8 cellular contexts compared by ENCODE assay signal in the genomic region with DNA sequence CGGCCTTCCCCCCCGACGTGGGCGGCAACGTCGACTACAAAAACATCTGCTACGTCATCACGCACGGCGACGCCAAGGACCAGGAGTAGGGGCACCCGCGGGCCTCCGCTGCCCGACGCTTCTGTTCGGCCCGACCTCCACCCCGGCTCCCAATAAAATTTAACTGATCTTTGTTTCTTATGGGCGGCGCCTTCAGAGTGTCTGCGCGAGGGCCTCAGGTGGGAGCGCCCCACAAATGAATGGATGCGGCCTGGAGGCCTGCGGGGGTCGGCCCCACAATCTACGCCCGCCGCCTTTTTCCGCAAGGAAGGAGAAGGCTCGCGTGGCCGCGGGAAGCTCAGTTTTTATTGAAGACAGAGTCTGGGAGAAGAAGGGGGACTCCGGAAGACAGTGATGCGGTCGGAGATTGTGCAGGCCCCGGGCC. TPM values are rescaled to one million over a fixed set of nuclear protein-coding genes. Genes with fewer than 3 reads are reported as not detected.
A peak's percentile ranks its signal among the peaks of the same experiment; 100 is the strongest.
DNase-seq lines count a peak whose midpoint lies in the region; ATAC-seq and TF ChIP-seq lines count a peak whose summit lies in the region.

No MANE protein-coding gene starts in this region.

- peaks cover 16% of the 10 kb centered on the region for H3K9me1 ChIP-seq in IMR-90 (ENCODE audit: insufficient read depth, low read length)

- peaks cover 5 to 30% of the 10 kb centered on the region in 2 experiments for H3K79me1 ChIP-seq in IMR-90 (ENCODE audit: low read depth in 1 of 2, low read length in 2 of 2)

- CTCF ChIA-PET in CD8-positive, alpha-beta T cell (lab: Charles Lee) = interaction anchor here (0.8 to 1.6 kb wide), 3 partner anchors 18 to 52 kb away, joined by 3 to 5 read pairs (median 3); a partner anchor contains a TSS
- CTCF ChIA-PET in IMR-90 (lab: Yijun Ruan, JAX) = no interaction called here

- H3K4me3 Mint-ChIP-seq in CD8-positive, alpha-beta T cell = peak overlapping the region; percentile 98
- H3K4me3 Mint-ChIP-seq in naive B cell = peak overlapping the region; percentile 93 to 99 (median 97)
- H3K4me3 Mint-ChIP-seq in stimulated activated effector memory CD8-positive, alpha-beta T cell treated with anti-CD3 and anti-CD28 coated beads, Interleukin-12 subunit alpha, Interleukin-12 subunit beta, amount 100 ng/mL, for 72 hours = peak overlapping the region; percentile 97

- H3K4me1 ChIP-seq in CD8-positive, alpha-beta T cell (ENCODE audit: insufficient read depth, low read length) = peaks cover 51% of the 10 kb centered on the region
- H3K4me1 ChIP-seq in IMR-90 (ENCODE audit: control insufficient read depth, insufficient read depth, low read length) = peaks cover 7% of the 10 kb centered on the region

- no TSS peak for BruUV-seq in IMR-90 (replicated peaks; lab: Mats Ljungman, UMichigan)

- no peak overlapping the region for H2BK20ac ChIP-seq in IMR-90 (ENCODE audit: low read depth, low read length)

- H3K4ac ChIP-seq in IMR-90 (ENCODE audit: low read depth, low read length) = peak overlapping the region; percentile 98

- H3K9me3 ChIP-seq in CD8-positive, alpha-beta T cell (ENCODE audit: low read length) = no peaks in the 10 kb centered on the region
- H3K9me3 ChIP-seq in IMR-90 (ENCODE audit: control insufficient read depth, insufficient read depth, low read length) = no peaks in the 10 kb centered on the region

- peak overlapping the region; percentile 72 for H3K4me2 ChIP-seq in IMR-90 (ENCODE audit: low read depth, low read length)

- peak; percentile 85; the same call in 1 of the 2 replicates for TF ChIP-seq POLR2A in IMR-90 (IDR thresholded peaks at IDR 0.05; ENCODE audit: low read depth, low read length)

- dilution Hi-C loops in IMR-90 (cut with HindIII; ENCODE audit: low sequenced_read_pairs, unreplicated experiment) = no loop called here

- no peaks in the 10 kb centered on the region for H3K27me3 Mint-ChIP-seq in CD8-positive, alpha-beta T cell (ENCODE audit: low read depth)
- H3K27me3 Mint-ChIP-seq in naive B cell = no peaks in the 10 kb centered on the region

- H3K36me3 Mint-ChIP-seq in CD8-positive, alpha-beta T cell = peaks cover 23% of the 10 kb centered on the region
- H3K36me3 Mint-ChIP-seq in naive B cell = no peaks in the 10 kb centered on the region
- H3K36me3 Mint-ChIP-seq in stimulated activated effector memory CD8-positive, alpha-beta T cell treated with anti-CD3 and anti-CD28 coated beads, Interleukin-12 subunit alpha, Interleukin-12 subunit beta, amount 100 ng/mL, for 72 hours = peaks cover 35% of the 10 kb centered on the region

- H3K14ac ChIP-seq in IMR-90 (replicated peaks; ENCODE audit: low read depth, low read length) = peak overlapping the region; percentile 96

- H2AK9ac ChIP-seq in IMR-90 (replicated peaks; ENCODE audit: low read depth, low read length, poor library complexity) = peak overlapping the region; percentile 100

- WGBS in IMR-90 (ENCODE audit: extremely low coverage in 2 of 2, insufficient read length in 1 of 2), 2 experiments = 0% methylated on average over 15 of the region's 39 CpGs; no CpG with 5 or more reads in 1 of the 2 experiments

- in situ Hi-C loops in IMR-90 (cut with MboI; ENCODE audit: low sequenced_read_pairs) = no loop called here

- peak overlapping the region; percentile 38; the same call in 1 of the 2 replicates for H2AK5ac ChIP-seq in IMR-90 (ENCODE audit: low read depth, low read length)

- H3K23ac ChIP-seq in IMR-90 (ENCODE audit: low read depth, low read length) = peak overlapping the region; percentile 59

- H4K91ac ChIP-seq in IMR-90 (ENCODE audit: insufficient read depth, low read depth, low read length) = peak overlapping the region; percentile 96

- peak overlapping the region; percentile 50; the same call in 1 of the 2 replicates for H2BK120ac ChIP-seq in IMR-90 (ENCODE audit: low read depth, low read length)

- peak overlapping the region; percentile 75 for H4K5ac ChIP-seq in IMR-90 (ENCODE audit: low read depth, low read length)

- no peak for TF ChIP-seq RAD21 in IMR-90 (IDR thresholded peaks at IDR 0.05; ENCODE audit: low read length)

- H3K27ac Mint-ChIP-seq in CD8-positive, alpha-beta T cell = peak overlapping the region; percentile 100
- H3K27ac Mint-ChIP-seq in naive B cell = peak overlapping the region; percentile 100
- peak overlapping the region; percentile 99 for H3K27ac Mint-ChIP-seq in stimulated activated effector memory CD8-positive, alpha-beta T cell treated with anti-CD3 and anti-CD28 coated beads, Interleukin-12 subunit alpha, Interleukin-12 subunit beta, amount 100 ng/mL, for 72 hours

- H3K9ac ChIP-seq in IMR-90 (ENCODE audit: low read depth, low read length) = peak overlapping the region; percentile 72

- H3K36me3 ChIP-seq in CD8-positive, alpha-beta T cell (ENCODE audit: insufficient read depth, low read length) = no peaks in the 10 kb centered on the region
- H3K36me3 ChIP-seq in IMR-90 (ENCODE audit: control insufficient read depth, insufficient read depth, low read length) = no peaks in the 10 kb centered on the region

- DNase-seq in CD8-positive, alpha-beta T cell = peak; percentile 81 to 94 (median 92)
- DNase-seq in IMR-90 (peak; percentile 85), OCI-M1 (lab: John Stamatoyannopoulos, UW) (peak; percentile 96), activated T-helper 1 cell treated with Interleukin-2 at 50 U/mL for 16 hours (ENCODE audit: low read depth) (peak; percentile 80), fibroblast of gingiva (ENCODE audit: low read depth) (peak; percentile 89), naive B cell (peak; percentile 89)
- peak in 1 of 2 donors; percentile 93 for DNase-seq in stimulated activated effector memory CD8-positive, alpha-beta T cell treated with anti-CD3 and anti-CD28 coated beads, Interleukin-12 subunit alpha, Interleukin-12 subunit beta, amount 100 ng/mL, for 72 hours (ENCODE audit: low spot score in 2 of 2)

- peak overlapping the region; percentile 94 for H3K4me3 ChIP-seq in CD8-positive, alpha-beta T cell (ENCODE audit: low read depth, low read length)
- peak overlapping the region; percentile 49 for H3K4me3 ChIP-seq in IMR-90 (ENCODE audit: insufficient read depth, low read depth, low read length)

- peak; percentile 39 for ATAC-seq in CD8-positive, alpha-beta T cell
- ATAC-seq in GM21423 (IDR thresholded peaks at IDR 0.05; ENCODE audit: unreplicated experiment) (peak; percentile 29), IMR-90 (ENCODE audit: low read depth) (peak; percentile 64), naive B cell (ENCODE audit: low read depth in 2 of 2) (peak; percentile 55)
- peak; percentile 63 for ATAC-seq in stimulated activated effector memory CD8-positive, alpha-beta T cell treated with anti-CD3 and anti-CD28 coated beads, Interleukin-12 subunit alpha, Interleukin-12 subunit beta, amount 100 ng/mL, for 72 hours

- H3K27me3 ChIP-seq in CD8-positive, alpha-beta T cell (ENCODE audit: insufficient read depth, low read length) = no peaks in the 10 kb centered on the region
- no peaks in the 10 kb centered on the region for H3K27me3 ChIP-seq in IMR-90 (ENCODE audit: control insufficient read depth, insufficient read depth, low read length)

- H3K18ac ChIP-seq in IMR-90 (ENCODE audit: low read depth, low read length) = peak overlapping the region; percentile 49; the same call in 1 of the 2 replicates

- intact Hi-C loops in CD8-positive, alpha-beta T cell (cut with DNase I, micrococcal nuclease) = loop anchor here (1.0 to 10.0 kb wide), 9 partner anchors 8 to 573 kb away; a partner anchor contains a TSS
- intact Hi-C loops in IMR-90 (cut with micrococcal nuclease) = loop anchor here (2.0 kb wide), 1 partner anchor 17 kb away; a partner anchor contains a TSS

- peaks cover 10% of the 10 kb centered on the region for H4K20me1 ChIP-seq in IMR-90 (ENCODE audit: insufficient read depth, low read length)

- H3K27ac ChIP-seq in CD8-positive, alpha-beta T cell (ENCODE audit: low read depth, low read length) = peak overlapping the region; percentile 100
- H3K27ac ChIP-seq in IMR-90 (ENCODE audit: insufficient read depth, low read length) = peak overlapping the region; percentile 89

- no peak for TF ChIP-seq CTCF in CD8-positive, alpha-beta T cell (IDR thresholded peaks at IDR 0.05)
- TF ChIP-seq CTCF in IMR-90 (conservative IDR thresholded peaks at IDR 0.05; ENCODE audit: low read depth, low read length) = no peak

- POLR2A ChIA-PET in CD8-positive, alpha-beta T cell (lab: Charles Lee) = interaction anchor here (0.8 to 2.0 kb wide), 16 partner anchors 9 to 312 kb away, joined by 3 to 12 read pairs (median 4); a partner anchor contains a TSS
- POLR2A ChIA-PET in IMR-90 (lab: Charles Lee; ENCODE audit: unreplicated experiment) = no interaction called here

- peak overlapping the region; percentile 99 for H2AFZ ChIP-seq in IMR-90 (replicated peaks; ENCODE audit: low read length, poor library complexity)

- no peaks in the 10 kb centered on the region for H3K9me3 Mint-ChIP-seq in CD8-positive, alpha-beta T cell
- no peaks in the 10 kb centered on the region for H3K9me3 Mint-ChIP-seq in naive B cell
- no peaks in the 10 kb centered on the region for H3K9me3 Mint-ChIP-seq in stimulated activated effector memory CD8-positive, alpha-beta T cell treated with anti-CD3 and anti-CD28 coated beads, Interleukin-12 subunit alpha, Interleukin-12 subunit beta, amount 100 ng/mL, for 72 hours

- H3K4me1 Mint-ChIP-seq in CD8-positive, alpha-beta T cell (ENCODE audit: low read depth) = peaks cover 54% of the 10 kb centered on the region
- peaks cover 39 to 58% (median 53%) of the 10 kb centered on the region in 3 donors for H3K4me1 Mint-ChIP-seq in naive B cell
- H3K4me1 Mint-ChIP-seq in stimulated activated effector memory CD8-positive, alpha-beta T cell treated with anti-CD3 and anti-CD28 coated beads, Interleukin-12 subunit alpha, Interleukin-12 subunit beta, amount 100 ng/mL, for 72 hours = peaks cover 59% of the 10 kb centered on the region

- peak overlapping the region; percentile 98 to 99 for H4K8ac ChIP-seq in IMR-90 (ENCODE audit: low read depth in 2 of 2, low read length in 2 of 2)

- no peak overlapping the region for H2BK15ac ChIP-seq in IMR-90 (ENCODE audit: low read depth, low read length)

- H2BK5ac ChIP-seq in IMR-90 (ENCODE audit: low read depth, low read length, poor library complexity, severe bottlenecking) = peak overlapping the region; percentile 88

- H3K56ac ChIP-seq in IMR-90 (ENCODE audit: extremely low read depth, insufficient read depth, low read length) = peak overlapping the region; percentile 89

RNA-seq across cellular contexts. Expression of a gene that starts 3.2 kb away (rescaled TPM):
- 1 to 10 TPM; 3.0 to 3.1 TPM for total RNA-seq in CD8-positive, alpha-beta T cell
- total RNA-seq in IMR-90 (2012; rRNA removed) = not detected in 2 replicates
- polyA plus RNA-seq in IMR-90 (2012; rRNA removed) (1.1 and 1.2 TPM in 2 replicates), naive B cell (ENCODE audit: low read depth in 6 of 6) (not detected)
- not detected in 2 replicates for polyA plus RNA-seq in IMR-90 (2012; cell fraction: cytosol; rRNA removed)
- not detected in 2 replicates for polyA plus RNA-seq in IMR-90 (2012; cell fraction: nucleus; rRNA removed; ENCODE audit: low replicate concordance)

RNA-seq across cellular contexts. Expression of a gene that starts 4.5 kb away (rescaled TPM):
- 100 to 1,000 TPM; 147 to 150 TPM for total RNA-seq in CD8-positive, alpha-beta T cell
- total RNA-seq in IMR-90 (2012; rRNA removed) = not detected in 2 replicates
- polyA plus RNA-seq in IMR-90 (2012; rRNA removed) (0.24 and 0.50 TPM in 2 replicates), naive B cell (ENCODE audit: low read depth in 6 of 6) (100 to 1,000 TPM; 102 to 145 (median 112) TPM)
- polyA plus RNA-seq in IMR-90 (2012; cell fraction: cytosol; rRNA removed) = 0.12 and 0.27 TPM in 2 replicates
- 0.46 and 0.60 TPM in 2 replicates for polyA plus RNA-seq in IMR-90 (2012; cell fraction: nucleus; rRNA removed; ENCODE audit: low replicate concordance)

RNA-seq across cellular contexts. Expression of a gene that starts 7.5 kb away (rescaled TPM):
- 10 to 100 TPM; 12.3 to 13.8 TPM for total RNA-seq in CD8-positive, alpha-beta T cell
- 8.1 and 8.4 TPM in 2 replicates for total RNA-seq in IMR-90 (2012; rRNA removed)
- 24.9 and 26.4 TPM in 2 replicates for polyA plus RNA-seq in IMR-90 (2012; rRNA removed)
- 30.8 and 40.6 TPM in 2 replicates for polyA plus RNA-seq in IMR-90 (2012; cell fraction: cytosol; rRNA removed)
- polyA plus RNA-seq in IMR-90 (2012; cell fraction: nucleus; rRNA removed; ENCODE audit: low replicate concordance) = 41.1 and 73.5 TPM in 2 replicates
- polyA plus RNA-seq in naive B cell (ENCODE audit: low read depth in 6 of 6) = 10 to 100 TPM in 3 of 6 donors, 1 to 10 TPM in 3; 6.2 to 16.9 (median 9.7) TPM

RNA-seq across cellular contexts. Expression of a gene that starts 17.4 kb away (rescaled TPM):
- total RNA-seq in CD8-positive, alpha-beta T cell = 1 to 10 TPM; 2.3 to 2.4 TPM
- 6.6 and 6.9 TPM in 2 replicates for total RNA-seq in IMR-90 (2012; rRNA removed)
- polyA plus RNA-seq in IMR-90 (2012; rRNA removed) (5.8 and 6.7 TPM in 2 replicates), naive B cell (ENCODE audit: low read depth in 6 of 6) (1 to 10 TPM; 3.4 to 9.9 (median 7.0) TPM)
- polyA plus RNA-seq in IMR-90 (2012; cell fraction: cytosol; rRNA removed) = 5.6 and 5.8 TPM in 2 replicates
- polyA plus RNA-seq in IMR-90 (2012; cell fraction: nucleus; rRNA removed; ENCODE audit: low replicate concordance) = 5.3 and 10.5 TPM in 2 replicates

RNA-seq across cellular contexts. Expression of a gene that starts 22.7 kb away (rescaled TPM):
- total RNA-seq in CD8-positive, alpha-beta T cell = 10 to 100 TPM; 35.4 to 35.9 TPM
- 29.6 and 34.4 TPM in 2 replicates for total RNA-seq in IMR-90 (2012; rRNA removed)
- polyA plus RNA-seq in IMR-90 (2012; rRNA removed) (41.1 and 44.0 TPM in 2 replicates), naive B cell (ENCODE audit: low read depth in 6 of 6) (10 to 100 TPM; 24.2 to 36.1 (median 29.7) TPM)
- polyA plus RNA-seq in IMR-90 (2012; cell fraction: cytosol; rRNA removed) = 33.8 and 49.6 TPM in 2 replicates
- polyA plus RNA-seq in IMR-90 (2012; cell fraction: nucleus; rRNA removed; ENCODE audit: low replicate concordance) = 92.8 and 111 TPM in 2 replicates

Comparison
In these comparisons a context has a peak if more than half of its experiments do, and no peak if none do; other contexts are left out.
1. RNA of a gene that starts 4.5 kb away (total RNA-seq): 147 to 150 TPM in CD8-positive, alpha-beta T cell; not detected in IMR-90; every median in the first group is over 100 times any median in the second.
2. Peak in every context shown above with its lines, with median percentiles within 50 percentile points of each other: ATAC-seq, H3K27ac Mint-ChIP-seq and H3K4me3 Mint-ChIP-seq.